In the genomic region with DNA sequence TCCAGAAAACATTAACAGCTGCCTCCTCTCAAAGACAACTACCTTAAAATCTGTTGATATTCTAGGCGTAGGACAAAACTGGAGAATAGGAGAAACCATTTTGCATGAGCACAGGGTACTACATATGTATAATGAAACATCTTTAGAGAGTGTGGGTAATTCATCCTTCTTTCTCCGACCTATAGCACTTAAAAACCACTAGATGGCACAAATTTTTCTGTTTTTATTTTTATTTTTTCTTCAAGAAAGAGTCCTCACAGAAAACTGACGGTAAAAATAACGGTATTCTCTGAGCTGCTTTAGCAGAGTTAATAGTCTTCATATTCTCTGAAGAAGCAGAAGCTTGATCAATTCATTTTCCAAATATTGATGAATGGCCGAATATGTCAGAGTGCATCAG, we compare ENCODE assay signal across 1 cellular context.
TF ChIP-seq lines count a peak whose summit lies in the region.

No MANE protein-coding gene starts in this region.

TF ChIP-seq in K562, 482 proteins besides CTCF, POLR2A, EP300 and RAD21 (continued from another document):
- TF ChIP-seq ZC3H8 (IDR thresholded peaks at IDR 0.05) (no peak), HMG20A (CRISPR knock-in tag; conservative IDR thresholded peaks at IDR 0.05) (no peak), STAG1 (CRISPR knock-in tag; IDR thresholded peaks at IDR 0.05; ENCODE audit: borderline replicate concordance) (no peak)
- TF ChIP-seq, protein P1, sequence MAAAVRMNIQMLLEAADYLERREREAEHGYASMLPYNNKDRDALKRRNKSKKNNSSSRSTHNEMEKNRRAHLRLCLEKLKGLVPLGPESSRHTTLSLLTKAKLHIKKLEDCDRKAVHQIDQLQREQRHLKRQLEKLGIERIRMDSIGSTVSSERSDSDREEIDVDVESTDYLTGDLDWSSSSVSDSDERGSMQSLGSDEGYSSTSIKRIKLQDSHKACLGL (CRISPR knock-in tag; IDR thresholded peaks at IDR 0.05; ENCODE audit: borderline replicate concordance, poor library complexity, severe bottlenecking), result no peak
TF ChIP-seq in K562: peak in this region for 0.
